ENCODE assay signal across 22 cellular contexts in genomic region chr7:16559497-16560223, GRCh38. TPM values are rescaled to one million over a fixed set of nuclear protein-coding genes. Genes with fewer than 3 reads are reported as not detected.
DNase-seq lines count a peak whose midpoint lies in the region; ATAC-seq, FAIRE-seq and TF ChIP-seq lines count a peak whose summit lies in the region.
"Had no signal": no experiment of that assay in that cellular context is flagged by ENCODE, and none has a peak within 500 bp of the region (broad histone marks: within the 10 kb centered on the region; RNA-seq: fewer than 3 reads in every experiment).

No MANE protein-coding gene starts in this region.

- H3K9me3 ChIP-seq in K562 (replicated peaks; ENCODE audit: control insufficient read depth, insufficient read depth, low read depth, low read length) (no peaks in the 10 kb centered on the region), Peyer's patch (no peaks in the 10 kb centered on the region)
- H3K9me3 ChIP-seq: Caco-2, SJSA1 had no signal

- H3K27me3 ChIP-seq in K562 (ENCODE audit: control insufficient read depth in 2 of 2, insufficient read depth in 2 of 2, low read length in 2 of 2): no peaks in the 10 kb centered on the region
- H3K27me3 ChIP-seq in Peyer's patch: no peaks in the 10 kb centered on the region
- H3K27me3 ChIP-seq: SJSA1 had no signal

- no peak overlapping the region for H3K9ac ChIP-seq in K562 (ENCODE audit: insufficient read depth in 1 of 2, low read depth in 2 of 2, low read length in 2 of 2)

- POLR2A ChIA-PET in K562 (lab: Yijun Ruan, JAX): interaction anchor here (0.8 to 0.9 kb wide), 2 partner anchors 9 to 147 kb away, joined by 3 read pairs; no protein-coding TSS in a partner anchor

- no peak overlapping the region for H3K27ac Mint-ChIP-seq in natural killer cell
- H3K27ac Mint-ChIP-seq in natural killer cell treated with Interleukin-12 subunit alpha and Interleukin-12 subunit beta and Interleukin-15 and Interleukin-18, amount 100 ng/mL, for 72 hours: no peak overlapping the region
- H3K27ac Mint-ChIP-seq: CD4-positive, alpha-beta T cell had no signal

- intact Hi-C loops in natural killer cell (cut with micrococcal nuclease) (loop anchor here (10.0 kb wide), 1 partner anchor 85 kb away; the partner anchor contains the start of genes ANKMY2 and BZW2), K562 (cut with micrococcal nuclease) (loop anchor here (5.0 kb wide), 1 partner anchor 67 kb away; no protein-coding TSS in a partner anchor)

- TF ChIP-seq EP300 in K562 (IDR thresholded peaks at IDR 0.05; ENCODE audit: low read length): no peak

- TF ChIP-seq POLR2A in K562 (conservative IDR thresholded peaks at IDR 0.05) (no peak), Peyer's patch (IDR thresholded peaks at IDR 0.05) (no peak)

- H3K4me2 ChIP-seq in K562 (ENCODE audit: insufficient read depth, low read length): no peak overlapping the region
- H3K4me2 ChIP-seq: PC-9 had no signal

- DNase-seq in natural killer cell (no peak), NOMO-1 treated with DMSO at 0.1 percent for 48 hours (lab: John Stamatoyannopoulos, UW; ENCODE audit: unreplicated experiment) (peak; percentile 27), K562 (ENCODE audit: extremely low read depth in 1 of 4, low spot score in 3 of 4) (no peak), foreskin melanocyte (no peak), retina (no peak), Peyer's patch (no peak), activated gamma-delta T cell (lab: John Stamatoyannopoulos, UW) (no peak)
- DNase-seq in natural killer cell treated with Interleukin-12 subunit alpha and Interleukin-12 subunit beta and Interleukin-15 and Interleukin-18, amount 100 ng/mL, for 72 hours (ENCODE audit: low spot score): no peak
- DNase-seq: Caco-2; CD4-positive, alpha-beta T cell; GOT3; KBM-7; NCI-H1092 treated with DMSO at 0.1 percent for 48 hours; NCI-H2081; NCI-H2171 treated with DMSO at 0.1 percent for 48 hours; NCI-H446; NCI-H526 treated with DMSO at 0.1 percent for 48 hours; PC-9 had no signal

- in situ Hi-C loops in K562 (cut with MboI): loop anchor here (10.0 to 25.0 kb wide), 2 partner anchors 295 to 472 kb away; no protein-coding TSS in a partner anchor

- WGBS in K562 (ENCODE audit: insufficient coverage, low coverage, missing lambda C conversion rate): 31% methylated on average over 4 of the region's 4 CpGs

- H3K9me3 Mint-ChIP-seq in natural killer cell: no peaks in the 10 kb centered on the region
- no peaks in the 10 kb centered on the region for H3K9me3 Mint-ChIP-seq in natural killer cell treated with Interleukin-12 subunit alpha and Interleukin-12 subunit beta and Interleukin-15 and Interleukin-18, amount 100 ng/mL, for 72 hours
- H3K9me3 Mint-ChIP-seq: CD4-positive, alpha-beta T cell had no signal

- H3K27ac ChIP-seq in K562 (ENCODE audit: extremely low read depth, low read depth, low read length) (no peak overlapping the region), Peyer's patch (no peak overlapping the region)
- H3K27ac ChIP-seq: PC-9, SJSA1 had no signal

- peak overlapping the region; percentile 71 for H2AFZ ChIP-seq in K562 (ENCODE audit: low read depth, low read length)
- H2AFZ ChIP-seq: PC-9 had no signal

- no peaks in the 10 kb centered on the region for H3K9me1 ChIP-seq in K562 (ENCODE audit: control insufficient read depth, insufficient read depth, low read length)

- no peak for TF ChIP-seq CTCF in natural killer cell (IDR thresholded peaks at IDR 0.05)
- no peak for TF ChIP-seq CTCF in K562 (IDR thresholded peaks at IDR 0.05 in 2 of 3, conservative IDR thresholded peaks at IDR 0.05 in 1 of 3; ENCODE audit: insufficient read depth in 2 of 3, low read depth in 1 of 3, low read length in 3 of 3)
- TF ChIP-seq CTCF in Peyer's patch (IDR thresholded peaks at IDR 0.05): no peak

- no peaks in the 10 kb centered on the region for H3K79me2 ChIP-seq in K562 (ENCODE audit: control insufficient read depth, insufficient read depth, low read length)

- peaks cover 0 to 2% of the 10 kb centered on the region in 2 experiments; a peak in 3 of 5 replicates for H3K4me1 ChIP-seq in K562 (replicated peaks in 1 of 2; ENCODE audit: control insufficient read depth in 2 of 2, insufficient read depth in 2 of 2, low read length in 2 of 2)
- peaks cover 0 to 3% (median 0%) of the 10 kb centered on the region in 4 donors for H3K4me1 ChIP-seq in Peyer's patch
- H3K4me1 ChIP-seq: SJSA1 had no signal

- no TSS peak for BruUV-seq in K562 (replicated peaks; lab: Mats Ljungman, UMichigan)

- H3K4me1 Mint-ChIP-seq in natural killer cell: peaks cover 23% of the 10 kb centered on the region in 2 donors
- H3K4me1 Mint-ChIP-seq in natural killer cell treated with Interleukin-12 subunit alpha and Interleukin-12 subunit beta and Interleukin-15 and Interleukin-18, amount 100 ng/mL, for 72 hours (ENCODE audit: low read depth in 2 of 2): peaks cover 14 to 15% of the 10 kb centered on the region in 2 donors

- no peaks in the 10 kb centered on the region for H4K20me1 ChIP-seq in K562 (replicated peaks; ENCODE audit: control insufficient read depth, insufficient read depth, low read length)

- H3K36me3 Mint-ChIP-seq in natural killer cell: no peaks in the 10 kb centered on the region
- H3K36me3 Mint-ChIP-seq in natural killer cell treated with Interleukin-12 subunit alpha and Interleukin-12 subunit beta and Interleukin-15 and Interleukin-18, amount 100 ng/mL, for 72 hours: no peaks in the 10 kb centered on the region

- H3K36me3 ChIP-seq in K562 (ENCODE audit: control insufficient read depth, insufficient read depth, low read length) (no peaks in the 10 kb centered on the region), Peyer's patch (no peaks in the 10 kb centered on the region)
- H3K36me3 ChIP-seq: SJSA1 had no signal

- ATAC-seq in natural killer cell: peak in 2 of 3 donors; percentile 20 to 38
- no peak for ATAC-seq in natural killer cell treated with Interleukin-12 subunit alpha and Interleukin-12 subunit beta and Interleukin-15 and Interleukin-18, amount 100 ng/mL, for 72 hours
- peak; percentile 32; the same call in 2 of the 3 replicates for ATAC-seq in K562
- ATAC-seq: GM12878 had no signal

- CTCF ChIA-PET in K562 (lab: Yijun Ruan, JAX; ENCODE audit: low intra/inter-chr PET ratio): no interaction called here

- TF ChIP-seq RAD21 in K562 (CRISPR knock-in tag; conservative IDR thresholded peaks at IDR 0.05 in 1 of 2, IDR thresholded peaks at IDR 0.05 in 1 of 2): no peak

- H3K4me3 ChIP-seq in K562: no peak overlapping the region
- H3K4me3 ChIP-seq in Peyer's patch: no peak overlapping the region
- H3K4me3 ChIP-seq: GM12878, PC-9, SJSA1 had no signal

- H3K27me3 Mint-ChIP-seq in natural killer cell (ENCODE audit: low read depth in 2 of 2): peaks cover 1 to 3% of the 10 kb centered on the region in 2 donors
- peaks cover 1 to 4% of the 10 kb centered on the region in 2 donors for H3K27me3 Mint-ChIP-seq in natural killer cell treated with Interleukin-12 subunit alpha and Interleukin-12 subunit beta and Interleukin-15 and Interleukin-18, amount 100 ng/mL, for 72 hours
- H3K27me3 Mint-ChIP-seq: CD4-positive, alpha-beta T cell had no signal

- H3K4me3 Mint-ChIP-seq in natural killer cell: no peak overlapping the region
- H3K4me3 Mint-ChIP-seq in natural killer cell treated with Interleukin-12 subunit alpha and Interleukin-12 subunit beta and Interleukin-15 and Interleukin-18, amount 100 ng/mL, for 72 hours: no peak overlapping the region
- H3K4me3 Mint-ChIP-seq: CD4-positive, alpha-beta T cell had no signal

- FAIRE-seq in K562 (lab: Jason Lieb, UNC): peak; percentile 78
- FAIRE-seq: GM12878 had no signal

RNA-seq across cellular contexts. Expression of gene LRRC72, which starts 33.0 kb away (rescaled TPM):
- not detected for total RNA-seq in natural killer cell
- total RNA-seq in natural killer cell treated with Interleukin-12 subunit alpha and Interleukin-12 subunit beta and Interleukin-15 and Interleukin-18, amount 100 ng/mL, for 72 hours: not detected
- not detected in 2 replicates for total RNA-seq in K562 (2011; cell fraction: chromatin; rRNA removed; ENCODE audit: low replicate concordance)
- total RNA-seq in K562 (2011; cell fraction: nucleolus; rRNA removed): not detected in 2 replicates
- total RNA-seq in K562 (2011; cell fraction: nucleoplasm; rRNA removed): not detected in 2 replicates
- not detected in 2 replicates for total RNA-seq in K562 (2014; rRNA removed)
- not detected in 2 replicates for total RNA-seq in K562 (2014; rRNA removed; fragmentation: Illumina TruSeq; extraction: Trizol)
- not detected in 2 replicates for total RNA-seq in K562 (2015; rRNA removed; fragmentation: Illumina TruSeq; extraction: Trizol)
- not detected in 2 replicates for total RNA-seq in K562 (2021)
- not detected in 2 replicates for polyA plus RNA-seq in K562 (2011; rRNA removed)
- not detected in 2 replicates for polyA plus RNA-seq in K562 (2011; cell fraction: cytosol; rRNA removed)
- polyA plus RNA-seq in K562 (2011; cell fraction: nucleus; rRNA removed): not detected in 2 replicates
- not detected in 2 replicates for polyA plus RNA-seq in K562 (2012)
- not detected in 2 replicates for polyA plus RNA-seq in K562 (2014; fragmentation: Illumina TruSeq; extraction: Trizol)
- polyA plus RNA-seq in K562 (2014; fragmentation: Nextera tagmentation; extraction: Ambion mirVana): under 1 TPM in 1 of 2 experiments, not detected in 1; 0.10 TPM
- not detected in 2 replicates for polyA plus RNA-seq in K562 (2014; rRNA removed)
- not detected in 2 replicates for polyA minus RNA-seq in K562 (2011; rRNA and poly(A)+ RNA removed)
- polyA minus RNA-seq in K562 (2011; cell fraction: cytosol; rRNA and poly(A)+ RNA removed): not detected in 2 replicates
- polyA minus RNA-seq in K562 (2011; cell fraction: nucleus; rRNA and poly(A)+ RNA removed): not detected in 2 replicates
- not detected for total RNA-seq in Peyer's patch
- total RNA-seq: Caco-2; CD4-positive, alpha-beta T cell; Daoy; GM12878; PC-9; SJSA1 had no signal
- polyA plus RNA-seq: BJ, GM12878 had no signal

Comparison
In these comparisons a context has a peak if more than half of its experiments do, and no peak if none do; other contexts are left out.
1. ATAC-seq: peak in natural killer cell (2 of 3) and K562 (single experiment); none in natural killer cell treated with Interleukin-12 subunit alpha and Interleukin-12 subunit beta and Interleukin-15 and Interleukin-18, amount 100 ng/mL, for 72 hours (0 of 2).